Comparison of ENCODE assay signal across 1 cellular context in the genomic region with DNA sequence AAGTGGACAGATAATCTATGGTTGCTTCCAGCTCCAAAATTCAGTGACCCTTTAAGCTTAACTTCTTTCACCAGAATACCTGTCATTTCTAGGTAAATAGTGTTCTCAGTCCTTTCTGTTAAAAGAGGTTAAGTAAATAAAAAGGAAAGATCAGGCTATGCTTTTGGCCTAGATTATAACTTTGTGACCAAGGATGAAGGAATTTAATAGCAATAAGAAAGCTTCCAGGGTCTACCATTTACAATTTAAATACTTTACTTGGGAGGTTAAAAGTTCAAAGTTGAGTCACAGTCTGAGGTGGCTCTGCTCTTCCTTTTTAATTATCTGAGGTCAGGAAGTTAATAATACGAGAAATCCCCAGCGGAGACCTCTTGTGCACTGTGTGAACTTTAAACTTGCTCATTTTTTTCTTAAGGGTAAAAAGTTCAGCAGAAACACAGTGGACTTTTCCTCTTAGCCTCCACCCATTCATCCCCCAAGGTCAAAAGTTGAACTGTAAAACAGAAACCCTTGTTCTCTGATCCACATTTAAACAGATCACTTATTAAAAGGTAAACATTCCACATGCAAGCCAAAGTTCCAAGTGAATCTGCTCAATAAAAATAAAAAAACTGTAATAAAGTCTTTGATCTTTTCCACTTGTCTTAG.
TF ChIP-seq lines count a peak whose summit lies in the region.

No MANE protein-coding gene starts in this region.

TF ChIP-seq in GM12878, 131 proteins besides CTCF, POLR2A, EP300 and RAD21 (continued from another document):
- TF ChIP-seq, protein P1, sequence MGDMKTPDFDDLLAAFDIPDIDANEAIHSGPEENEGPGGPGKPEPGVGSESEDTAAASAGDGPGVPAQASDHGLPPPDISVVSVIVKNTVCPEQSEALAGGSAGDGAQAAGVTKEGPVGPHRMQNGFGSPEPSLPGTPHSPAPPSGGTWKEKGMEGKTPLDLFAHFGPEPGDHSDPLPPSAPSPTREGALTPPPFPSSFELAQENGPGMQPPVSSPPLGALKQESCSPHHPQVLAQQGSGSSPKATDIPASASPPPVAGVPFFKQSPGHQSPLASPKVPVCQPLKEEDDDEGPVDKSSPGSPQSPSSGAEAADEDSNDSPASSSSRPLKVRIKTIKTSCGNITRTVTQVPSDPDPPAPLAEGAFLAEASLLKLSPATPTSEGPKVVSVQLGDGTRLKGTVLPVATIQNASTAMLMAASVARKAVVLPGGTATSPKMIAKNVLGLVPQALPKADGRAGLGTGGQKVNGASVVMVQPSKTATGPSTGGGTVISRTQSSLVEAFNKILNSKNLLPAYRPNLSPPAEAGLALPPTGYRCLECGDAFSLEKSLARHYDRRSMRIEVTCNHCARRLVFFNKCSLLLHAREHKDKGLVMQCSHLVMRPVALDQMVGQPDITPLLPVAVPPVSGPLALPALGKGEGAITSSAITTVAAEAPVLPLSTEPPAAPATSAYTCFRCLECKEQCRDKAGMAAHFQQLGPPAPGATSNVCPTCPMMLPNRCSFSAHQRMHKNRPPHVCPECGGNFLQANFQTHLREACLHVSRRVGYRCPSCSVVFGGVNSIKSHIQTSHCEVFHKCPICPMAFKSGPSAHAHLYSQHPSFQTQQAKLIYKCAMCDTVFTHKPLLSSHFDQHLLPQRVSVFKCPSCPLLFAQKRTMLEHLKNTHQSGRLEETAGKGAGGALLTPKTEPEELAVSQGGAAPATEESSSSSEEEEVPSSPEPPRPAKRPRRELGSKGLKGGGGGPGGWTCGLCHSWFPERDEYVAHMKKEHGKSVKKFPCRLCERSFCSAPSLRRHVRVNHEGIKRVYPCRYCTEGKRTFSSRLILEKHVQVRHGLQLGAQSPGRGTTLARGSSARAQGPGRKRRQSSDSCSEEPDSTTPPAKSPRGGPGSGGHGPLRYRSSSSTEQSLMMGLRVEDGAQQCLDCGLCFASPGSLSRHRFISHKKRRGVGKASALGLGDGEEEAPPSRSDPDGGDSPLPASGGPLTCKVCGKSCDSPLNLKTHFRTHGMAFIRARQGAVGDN (IDR thresholded peaks at IDR 0.05), result 0 out of 2 replicates have a peak, but pooled peaks have one; percentile 33
- TF ChIP-seq IKZF2 (IDR thresholded peaks at IDR 0.05), result peak; percentile 59 to 61; a peak in 2 of 4 replicates
